ENCODE assay signal across 8 cellular contexts in the genomic region with DNA sequence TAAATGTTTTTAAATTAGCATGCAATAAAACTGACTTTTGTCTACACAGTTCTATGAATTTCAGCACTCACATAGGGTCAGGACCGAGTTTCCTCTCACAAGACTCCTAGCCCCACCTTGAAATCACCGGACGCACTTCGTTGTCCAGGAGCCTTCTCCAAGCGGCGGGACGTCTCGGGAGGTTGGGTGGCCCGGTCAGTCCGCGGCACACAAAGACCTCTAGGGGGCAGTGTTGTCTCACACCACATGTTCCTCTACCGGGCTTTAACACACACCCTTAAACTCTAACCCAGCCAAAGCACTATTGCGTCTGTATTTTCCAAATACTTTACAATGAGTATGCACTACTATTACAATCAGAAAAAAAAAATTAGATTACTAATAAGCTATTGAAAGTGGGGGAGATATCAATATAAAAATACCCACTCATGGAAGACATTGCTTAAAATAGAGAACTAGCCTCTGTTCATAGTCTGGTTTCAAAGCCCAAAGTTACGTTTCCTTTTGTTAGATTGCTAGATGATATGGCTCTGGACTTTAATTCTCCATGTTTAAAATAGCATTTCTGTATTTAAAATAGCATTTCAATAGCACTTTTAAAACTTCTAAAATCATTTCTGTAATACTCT. TPM values are rescaled to one million over a fixed set of nuclear protein-coding genes. Genes with fewer than 3 reads are reported as not detected.
DNase-seq lines count a peak whose midpoint lies in the region; ATAC-seq and TF ChIP-seq lines count a peak whose summit lies in the region.
"Not testable (repeated sequence)": the region's sequence is repeated elsewhere in the genome, so short reads cannot be mapped to it uniquely, and the experiment has no call there.

No MANE protein-coding gene starts in this region.

- H3K27ac ChIP-seq in colonic mucosa, result not testable (repeated sequence)

- H3K9ac ChIP-seq in colonic mucosa (ENCODE audit: low read depth in 2 of 2, low read length in 2 of 2), result not testable (repeated sequence)

- intact Hi-C loops in colonic mucosa (cut with DNase I), result not testable (repeated sequence)

- DNase-seq in 8988T (peak; percentile 14), NCI-H748 (lab: John Stamatoyannopoulos, UW; ENCODE audit: unreplicated experiment) (peak; percentile 27), colonic mucosa (peak; percentile 90)
- peak; percentile 61 for DNase-seq in activated CD4-positive, alpha-beta memory T cell treated with anti-CD3 and anti-CD28 coated beads, Interleukin-2, amount 10 ng/mL, durations not matched to agents 7 days and 5 days
- DNase-seq in kidney epithelial cell (ENCODE audit: low read depth), result not testable (repeated sequence)
- peak; percentile 43 for DNase-seq in stimulated activated CD4-positive, alpha-beta T cell treated with anti-CD3 and anti-CD28 coated beads, Interleukin-12 subunit alpha, Interleukin-12 subunit beta, amount 100 ng/mL, for 4 hours

- not testable (repeated sequence) for H3K4me3 Mint-ChIP-seq in activated CD4-positive, alpha-beta memory T cell treated with anti-CD3 and anti-CD28 coated beads, Interleukin-2, amount 10 ng/mL, durations not matched to agents 7 days and 5 days

- not testable (repeated sequence) for H3K27me3 ChIP-seq in colonic mucosa; kidney epithelial cell (ENCODE audit: control insufficient read depth, insufficient read depth, low read length)

- ATAC-seq in GM18868 (IDR thresholded peaks at IDR 0.05; ENCODE audit: unreplicated experiment), result peak; percentile 95
- peak; percentile 70 for ATAC-seq in HG03025 (IDR thresholded peaks at IDR 0.05; ENCODE audit: low FRiP score, unreplicated experiment)

- POLR2A ChIA-PET in activated CD4-positive, alpha-beta memory T cell treated with anti-CD3 and anti-CD28 coated beads, Interleukin-2, amount 10 ng/mL, durations not matched to agents 7 days and 5 days (lab: Charles Lee), result not testable (repeated sequence)

- H3K4me3 ChIP-seq in colonic mucosa; kidney epithelial cell (ENCODE audit: low read depth, low read length): not testable (repeated sequence)

- H3K27me3 Mint-ChIP-seq in activated CD4-positive, alpha-beta memory T cell treated with anti-CD3 and anti-CD28 coated beads, Interleukin-2, amount 10 ng/mL, durations not matched to agents 7 days and 5 days, result not testable (repeated sequence)

- H3K4me1 Mint-ChIP-seq in activated CD4-positive, alpha-beta memory T cell treated with anti-CD3 and anti-CD28 coated beads, Interleukin-2, amount 10 ng/mL, durations not matched to agents 7 days and 5 days, result not testable (repeated sequence)

- not testable (repeated sequence) for H3K9me3 ChIP-seq in colonic mucosa

- H3K27ac Mint-ChIP-seq in activated CD4-positive, alpha-beta memory T cell treated with anti-CD3 and anti-CD28 coated beads, Interleukin-2, amount 10 ng/mL, durations not matched to agents 7 days and 5 days, result not testable (repeated sequence)

- not testable (repeated sequence) for H3K36me3 Mint-ChIP-seq in activated CD4-positive, alpha-beta memory T cell treated with anti-CD3 and anti-CD28 coated beads, Interleukin-2, amount 10 ng/mL, durations not matched to agents 7 days and 5 days (ENCODE audit: low read depth)

- not testable (repeated sequence) for H3K9me3 Mint-ChIP-seq in activated CD4-positive, alpha-beta memory T cell treated with anti-CD3 and anti-CD28 coated beads, Interleukin-2, amount 10 ng/mL, durations not matched to agents 7 days and 5 days

- not testable (repeated sequence) for H3K4me1 ChIP-seq in colonic mucosa

- H3K36me3 ChIP-seq in colonic mucosa; kidney epithelial cell (ENCODE audit: control insufficient read depth, insufficient read depth, low read length): not testable (repeated sequence)

- CTCF ChIA-PET in activated CD4-positive, alpha-beta memory T cell treated with anti-CD3 and anti-CD28 coated beads, Interleukin-2, amount 10 ng/mL, durations not matched to agents 7 days and 5 days (lab: Charles Lee), result interaction anchor here (0.6 to 0.9 kb wide), 2 partner anchors 150 to 1532 kb away, joined by 3 to 8 read pairs; no protein-coding TSS in a partner anchor

- TF ChIP-seq CTCF in colonic mucosa (IDR thresholded peaks at IDR 0.05), result peak; percentile 66
- peak; percentile 23 for TF ChIP-seq CTCF in kidney epithelial cell (IDR thresholded peaks at IDR 0.05; ENCODE audit: insufficient read depth, low read length, poor library complexity, severe bottlenecking)

RNA-seq across cellular contexts. Expression of gene NUTM2E, which starts 47.1 kb away (rescaled TPM):
- under 1 TPM; 0.18 TPM for total RNA-seq in activated CD4-positive, alpha-beta memory T cell treated with anti-CD3 and anti-CD28 coated beads, Interleukin-2, amount 10 ng/mL, durations not matched to agents 7 days and 5 days
- total RNA-seq in colonic mucosa, result under 1 TPM in 1 of 2 donors, not detected in 1; 0.08 TPM
- total RNA-seq in kidney epithelial cell, result 1.3 TPM in 1 of 2 replicates, not detected in the other
